1 cellular context compared by ENCODE assay signal in the genomic region with DNA sequence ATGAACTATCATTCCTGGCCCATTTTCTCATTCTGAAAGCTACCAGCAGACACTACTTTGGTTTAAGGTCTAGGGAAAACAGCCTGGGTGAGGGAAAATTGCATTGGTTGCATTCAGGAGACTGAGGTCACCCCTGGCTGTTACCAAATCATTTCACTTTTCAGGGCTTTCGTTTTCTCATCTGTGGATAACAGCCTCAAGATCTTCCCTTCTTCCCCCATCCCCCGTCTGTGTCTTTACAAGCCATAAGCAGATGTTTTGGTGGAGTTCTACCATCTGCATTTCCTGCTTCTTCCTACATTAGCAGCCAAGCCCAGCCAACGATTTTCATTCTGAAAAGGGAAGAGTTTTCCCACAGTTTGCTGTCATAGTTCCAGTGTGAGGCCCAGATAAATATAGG.
TF ChIP-seq lines count a peak whose summit lies in the region.

No MANE protein-coding gene starts in this region.

TF ChIP-seq in IMR-90, 13 proteins besides CTCF, POLR2A, EP300 and RAD21 (continued from another document):
- TF ChIP-seq, protein P1, sequence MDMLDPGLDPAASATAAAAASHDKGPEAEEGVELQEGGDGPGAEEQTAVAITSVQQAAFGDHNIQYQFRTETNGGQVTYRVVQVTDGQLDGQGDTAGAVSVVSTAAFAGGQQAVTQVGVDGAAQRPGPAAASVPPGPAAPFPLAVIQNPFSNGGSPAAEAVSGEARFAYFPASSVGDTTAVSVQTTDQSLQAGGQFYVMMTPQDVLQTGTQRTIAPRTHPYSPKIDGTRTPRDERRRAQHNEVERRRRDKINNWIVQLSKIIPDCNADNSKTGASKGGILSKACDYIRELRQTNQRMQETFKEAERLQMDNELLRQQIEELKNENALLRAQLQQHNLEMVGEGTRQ (IDR thresholded peaks at IDR 0.05; ENCODE audit: low read depth, low read length) = no peak
